In genomic region chr1:14625587-14626447, GRCh38 we compare ENCODE assay signal across 20 cellular contexts. TPM values are rescaled to one million over a fixed set of nuclear protein-coding genes. Genes with fewer than 3 reads are reported as not detected.
A peak's percentile ranks its signal among the peaks of the same experiment; 100 is the strongest.
DNase-seq lines count a peak whose midpoint lies in the region; ATAC-seq and TF ChIP-seq lines count a peak whose summit lies in the region.
"Had no signal": no experiment of that assay in that cellular context is flagged by ENCODE, and none has a peak within 500 bp of the region (broad histone marks: within the 10 kb centered on the region; RNA-seq: fewer than 3 reads in every experiment).

No MANE protein-coding gene starts in this region.

- TF ChIP-seq CTCF in VCaP (conservative IDR thresholded peaks at IDR 0.05) (no peak), nephron progenitor cell (IDR thresholded peaks at IDR 0.05) (no peak)

- H3K27me3 Mint-ChIP-seq in nephron progenitor cell (ENCODE audit: low read depth, poor library complexity): no peaks in the 10 kb centered on the region
- H3K27me3 Mint-ChIP-seq: activated naive CD4-positive, alpha-beta T cell treated with anti-CD3 and anti-CD28 coated beads, Interleukin-2, amount 10 ng/mL, durations not matched to agents 7 days and 5 days; activated T-cell treated with anti-CD3 and anti-CD28 coated beads, Interleukin-2, amount 50 U/mL, for 24 hours had no signal

- peaks cover 27% of the 10 kb centered on the region for H3K36me3 Mint-ChIP-seq in nephron progenitor cell (ENCODE audit: low read depth)
- H3K36me3 Mint-ChIP-seq: activated naive CD4-positive, alpha-beta T cell treated with anti-CD3 and anti-CD28 coated beads, Interleukin-2, amount 10 ng/mL, durations not matched to agents 7 days and 5 days; CD14-positive monocyte; naive thymus-derived CD4-positive, alpha-beta T cell had no signal

- no peak overlapping the region for H3K4me3 Mint-ChIP-seq in nephron progenitor cell
- H3K4me3 Mint-ChIP-seq: activated naive CD4-positive, alpha-beta T cell treated with anti-CD3 and anti-CD28 coated beads, Interleukin-2, amount 10 ng/mL, durations not matched to agents 7 days and 5 days; activated T-cell treated with anti-CD3 and anti-CD28 coated beads, Interleukin-2, amount 50 U/mL, for 24 hours; CD14-positive monocyte; naive thymus-derived CD4-positive, alpha-beta T cell had no signal

- peak overlapping the region; percentile 66 for H3K27ac ChIP-seq in VCaP

- peaks cover 39% of the 10 kb centered on the region for H3K4me1 Mint-ChIP-seq in nephron progenitor cell
- H3K4me1 Mint-ChIP-seq: activated naive CD4-positive, alpha-beta T cell treated with anti-CD3 and anti-CD28 coated beads, Interleukin-2, amount 10 ng/mL, durations not matched to agents 7 days and 5 days; CD14-positive monocyte; naive thymus-derived CD4-positive, alpha-beta T cell had no signal

- H3K9me3 Mint-ChIP-seq in nephron progenitor cell: peaks cover 19% of the 10 kb centered on the region

- DNase-seq in Ammon's horn (ENCODE audit: low spot score) (peak; percentile 38), M059J (ENCODE audit: low read depth) (peak; percentile 42), nephron progenitor cell (no peak)
- no peak for DNase-seq in NK-92 treated with Interleukin-12 subunit alpha and Interleukin-12 subunit beta, amount 100 ng/mL, for 24 hours (lab: John Stamatoyannopoulos, UW)
- DNase-seq in activated T-cell treated with anti-CD3 and anti-CD28 coated beads, Interleukin-2, amount 50 U/mL, for 48 hours: no peak
- DNase-seq: activated CD4-positive, CD25-positive, alpha-beta regulatory T cell treated with anti-CD3 and anti-CD28 coated beads, Interleukin-2, amount 50 U/mL, for 72 hours; activated CD8-positive, alpha-beta memory T cell treated with anti-CD3 and anti-CD28 coated beads for 24 hours; activated naive CD4-positive, alpha-beta T cell treated with anti-CD3 and anti-CD28 coated beads, Interleukin-2, amount 10 ng/mL, durations not matched to agents 7 days and 5 days; activated T-cell treated with anti-CD3 and anti-CD28 coated beads, Interleukin-2, amount 50 U/mL, for 24 hours; central memory CD4-positive, alpha-beta T cell; H7; left cardiac atrium; MM.1S; naive thymus-derived CD4-positive, alpha-beta T cell; NCI-H526 treated with DMSO at 0.1 percent for 48 hours; OCI-M1; Right ventricle myocardium superior had no signal

- H3K27ac Mint-ChIP-seq in nephron progenitor cell: peak overlapping the region; percentile 68
- H3K27ac Mint-ChIP-seq: activated naive CD4-positive, alpha-beta T cell treated with anti-CD3 and anti-CD28 coated beads, Interleukin-2, amount 10 ng/mL, durations not matched to agents 7 days and 5 days; activated T-cell treated with anti-CD3 and anti-CD28 coated beads, Interleukin-2, amount 50 U/mL, for 24 hours; CD14-positive monocyte; naive thymus-derived CD4-positive, alpha-beta T cell had no signal

- ATAC-seq in HG03175 (IDR thresholded peaks at IDR 0.05; ENCODE audit: unreplicated experiment): no peak
- ATAC-seq: left cardiac atrium; naive thymus-derived CD4-positive, alpha-beta T cell had no signal

RNA-seq across cellular contexts. Expression of gene KAZN, which starts 27.3 kb away (rescaled TPM):
- 2.0 and 6.4 TPM in 2 replicates for total RNA-seq in M059J (2014; rRNA removed; shearing (Covaris generic))

Comparison
In these comparisons a context has a peak if more than half of its experiments do, and no peak if none do; other contexts are left out.
1. DNase-seq: peak in Ammon's horn (single experiment) and M059J (single experiment); none in nephron progenitor cell (single experiment), NK-92 treated with Interleukin-12 subunit alpha and Interleukin-12 subunit beta, amount 100 ng/mL, for 24 hours (single experiment) and activated T-cell treated with anti-CD3 and anti-CD28 coated beads, Interleukin-2, amount 50 U/mL, for 48 hours (0 of 2).